ENCODE assay signal across 1 cellular context in the genomic region with DNA sequence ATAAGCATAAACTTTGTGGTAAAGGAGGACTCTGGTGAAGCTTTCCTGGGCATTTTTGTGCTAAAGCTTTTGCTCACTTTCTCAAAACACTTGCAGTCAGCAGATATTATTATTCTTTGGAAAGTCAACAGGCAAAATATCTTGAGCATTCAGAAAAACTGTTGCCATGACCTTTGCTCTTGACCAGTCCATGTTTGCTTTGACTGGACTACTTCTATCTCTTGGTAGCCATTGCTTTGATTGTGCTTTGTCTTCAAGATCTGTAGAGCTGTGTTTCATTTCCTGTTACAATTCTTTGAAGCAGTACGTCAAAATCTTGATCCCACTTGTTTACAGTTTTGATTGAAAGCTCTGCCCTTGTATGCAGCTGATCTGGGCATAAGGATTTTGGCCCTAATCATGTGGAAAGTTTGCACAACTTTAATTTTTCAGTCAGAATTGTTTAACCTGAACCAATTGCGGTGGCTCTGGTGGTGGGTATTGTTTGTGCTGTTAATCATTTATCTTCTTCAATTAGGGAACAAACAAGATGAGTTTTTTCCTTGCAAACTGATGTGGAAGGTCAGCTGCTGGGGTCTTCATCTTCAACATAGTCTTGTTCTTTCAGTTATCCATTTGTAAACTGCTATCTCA.
TF ChIP-seq lines count a peak whose summit lies in the region.

No MANE protein-coding gene starts in this region.

TF ChIP-seq in HepG2, 621 proteins besides CTCF, POLR2A, EP300 and RAD21 (continued from another document and continues in another):
- TF ChIP-seq, protein P1, sequence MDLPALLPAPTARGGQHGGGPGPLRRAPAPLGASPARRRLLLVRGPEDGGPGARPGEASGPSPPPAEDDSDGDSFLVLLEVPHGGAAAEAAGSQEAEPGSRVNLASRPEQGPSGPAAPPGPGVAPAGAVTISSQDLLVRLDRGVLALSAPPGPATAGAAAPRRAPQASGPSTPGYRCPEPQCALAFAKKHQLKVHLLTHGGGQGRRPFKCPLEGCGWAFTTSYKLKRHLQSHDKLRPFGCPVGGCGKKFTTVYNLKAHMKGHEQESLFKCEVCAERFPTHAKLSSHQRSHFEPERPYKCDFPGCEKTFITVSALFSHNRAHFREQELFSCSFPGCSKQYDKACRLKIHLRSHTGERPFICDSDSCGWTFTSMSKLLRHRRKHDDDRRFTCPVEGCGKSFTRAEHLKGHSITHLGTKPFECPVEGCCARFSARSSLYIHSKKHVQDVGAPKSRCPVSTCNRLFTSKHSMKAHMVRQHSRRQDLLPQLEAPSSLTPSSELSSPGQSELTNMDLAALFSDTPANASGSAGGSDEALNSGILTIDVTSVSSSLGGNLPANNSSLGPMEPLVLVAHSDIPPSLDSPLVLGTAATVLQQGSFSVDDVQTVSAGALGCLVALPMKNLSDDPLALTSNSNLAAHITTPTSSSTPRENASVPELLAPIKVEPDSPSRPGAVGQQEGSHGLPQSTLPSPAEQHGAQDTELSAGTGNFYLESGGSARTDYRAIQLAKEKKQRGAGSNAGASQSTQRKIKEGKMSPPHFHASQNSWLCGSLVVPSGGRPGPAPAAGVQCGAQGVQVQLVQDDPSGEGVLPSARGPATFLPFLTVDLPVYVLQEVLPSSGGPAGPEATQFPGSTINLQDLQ (CRISPR knock-in tag; IDR thresholded peaks at IDR 0.05): no peak
- TF ChIP-seq, protein P2, sequence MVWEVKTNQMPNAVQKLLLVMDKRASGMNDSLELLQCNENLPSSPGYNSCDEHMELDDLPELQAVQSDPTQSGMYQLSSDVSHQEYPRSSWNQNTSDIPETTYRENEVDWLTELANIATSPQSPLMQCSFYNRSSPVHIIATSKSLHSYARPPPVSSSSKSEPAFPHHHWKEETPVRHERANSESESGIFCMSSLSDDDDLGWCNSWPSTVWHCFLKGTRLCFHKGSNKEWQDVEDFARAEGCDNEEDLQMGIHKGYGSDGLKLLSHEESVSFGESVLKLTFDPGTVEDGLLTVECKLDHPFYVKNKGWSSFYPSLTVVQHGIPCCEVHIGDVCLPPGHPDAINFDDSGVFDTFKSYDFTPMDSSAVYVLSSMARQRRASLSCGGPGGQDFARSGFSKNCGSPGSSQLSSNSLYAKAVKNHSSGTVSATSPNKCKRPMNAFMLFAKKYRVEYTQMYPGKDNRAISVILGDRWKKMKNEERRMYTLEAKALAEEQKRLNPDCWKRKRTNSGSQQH (CRISPR knock-in tag; IDR thresholded peaks at IDR 0.05; ENCODE audit: low read depth): no peak
- TF ChIP-seq, protein P3, sequence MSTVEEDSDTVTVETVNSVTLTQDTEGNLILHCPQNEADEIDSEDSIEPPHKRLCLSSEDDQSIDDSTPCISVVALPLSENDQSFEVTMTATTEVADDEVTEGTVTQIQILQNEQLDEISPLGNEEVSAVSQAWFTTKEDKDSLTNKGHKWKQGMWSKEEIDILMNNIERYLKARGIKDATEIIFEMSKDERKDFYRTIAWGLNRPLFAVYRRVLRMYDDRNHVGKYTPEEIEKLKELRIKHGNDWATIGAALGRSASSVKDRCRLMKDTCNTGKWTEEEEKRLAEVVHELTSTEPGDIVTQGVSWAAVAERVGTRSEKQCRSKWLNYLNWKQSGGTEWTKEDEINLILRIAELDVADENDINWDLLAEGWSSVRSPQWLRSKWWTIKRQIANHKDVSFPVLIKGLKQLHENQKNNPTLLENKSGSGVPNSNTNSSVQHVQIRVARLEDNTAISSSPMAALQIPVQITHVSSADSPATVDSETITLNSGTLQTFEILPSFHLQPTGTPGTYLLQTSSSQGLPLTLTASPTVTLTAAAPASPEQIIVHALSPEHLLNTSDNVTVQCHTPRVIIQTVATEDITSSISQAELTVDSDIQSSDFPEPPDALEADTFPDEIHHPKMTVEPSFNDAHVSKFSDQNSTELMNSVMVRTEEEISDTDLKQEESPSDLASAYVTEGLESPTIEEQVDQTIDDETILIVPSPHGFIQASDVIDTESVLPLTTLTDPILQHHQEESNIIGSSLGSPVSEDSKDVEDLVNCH (CRISPR knock-in tag; IDR thresholded peaks at IDR 0.05): no peak
- no peak for TF ChIP-seq NKX3-1 (CRISPR knock-in tag; IDR thresholded peaks at IDR 0.05)
- no peak for TF ChIP-seq ZNF883 (CRISPR knock-in tag; IDR thresholded peaks at IDR 0.05; ENCODE audit: not compliant biosample characterization)
- TF ChIP-seq, protein P4, sequence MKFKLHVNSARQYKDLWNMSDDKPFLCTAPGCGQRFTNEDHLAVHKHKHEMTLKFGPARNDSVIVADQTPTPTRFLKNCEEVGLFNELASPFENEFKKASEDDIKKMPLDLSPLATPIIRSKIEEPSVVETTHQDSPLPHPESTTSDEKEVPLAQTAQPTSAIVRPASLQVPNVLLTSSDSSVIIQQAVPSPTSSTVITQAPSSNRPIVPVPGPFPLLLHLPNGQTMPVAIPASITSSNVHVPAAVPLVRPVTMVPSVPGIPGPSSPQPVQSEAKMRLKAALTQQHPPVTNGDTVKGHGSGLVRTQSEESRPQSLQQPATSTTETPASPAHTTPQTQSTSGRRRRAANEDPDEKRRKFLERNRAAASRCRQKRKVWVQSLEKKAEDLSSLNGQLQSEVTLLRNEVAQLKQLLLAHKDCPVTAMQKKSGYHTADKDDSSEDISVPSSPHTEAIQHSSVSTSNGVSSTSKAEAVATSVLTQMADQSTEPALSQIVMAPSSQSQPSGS (CRISPR knock-in tag; IDR thresholded peaks at IDR 0.05): no peak
- TF ChIP-seq KAT7 (CRISPR knock-in tag; IDR thresholded peaks at IDR 0.05; ENCODE audit: borderline replicate concordance): no peak
- no peak for TF ChIP-seq MTA3 (CRISPR knock-in tag; IDR thresholded peaks at IDR 0.05)
- no peak for TF ChIP-seq MAF1 (CRISPR knock-in tag; IDR thresholded peaks at IDR 0.05; ENCODE audit: borderline replicate concordance)
- no peak for TF ChIP-seq KDM1A (CRISPR knock-in tag; IDR thresholded peaks at IDR 0.05)
- peak in 1 of 2 experiments; percentile 65; a peak in 2 of 4 replicates for TF ChIP-seq NR2F1 (CRISPR knock-in tag; IDR thresholded peaks at IDR 0.05)
- TF ChIP-seq, protein P5, sequence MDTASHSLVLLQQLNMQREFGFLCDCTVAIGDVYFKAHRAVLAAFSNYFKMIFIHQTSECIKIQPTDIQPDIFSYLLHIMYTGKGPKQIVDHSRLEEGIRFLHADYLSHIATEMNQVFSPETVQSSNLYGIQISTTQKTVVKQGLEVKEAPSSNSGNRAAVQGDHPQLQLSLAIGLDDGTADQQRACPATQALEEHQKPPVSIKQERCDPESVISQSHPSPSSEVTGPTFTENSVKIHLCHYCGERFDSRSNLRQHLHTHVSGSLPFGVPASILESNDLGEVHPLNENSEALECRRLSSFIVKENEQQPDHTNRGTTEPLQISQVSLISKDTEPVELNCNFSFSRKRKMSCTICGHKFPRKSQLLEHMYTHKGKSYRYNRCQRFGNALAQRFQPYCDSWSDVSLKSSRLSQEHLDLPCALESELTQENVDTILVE (CRISPR knock-in tag; IDR thresholded peaks at IDR 0.05): no peak
- TF ChIP-seq ZKSCAN8 (CRISPR knock-in tag; IDR thresholded peaks at IDR 0.05; ENCODE audit: borderline replicate concordance): no peak
- no peak for TF ChIP-seq GPN1 (CRISPR knock-in tag; IDR thresholded peaks at IDR 0.05; ENCODE audit: borderline replicate concordance)
- no peak for TF ChIP-seq SKI (IDR thresholded peaks at IDR 0.05; ENCODE audit: partially characterized antibody)
- TF ChIP-seq ZNF430 (CRISPR knock-in tag; IDR thresholded peaks at IDR 0.05): no peak
- TF ChIP-seq, protein P6, sequence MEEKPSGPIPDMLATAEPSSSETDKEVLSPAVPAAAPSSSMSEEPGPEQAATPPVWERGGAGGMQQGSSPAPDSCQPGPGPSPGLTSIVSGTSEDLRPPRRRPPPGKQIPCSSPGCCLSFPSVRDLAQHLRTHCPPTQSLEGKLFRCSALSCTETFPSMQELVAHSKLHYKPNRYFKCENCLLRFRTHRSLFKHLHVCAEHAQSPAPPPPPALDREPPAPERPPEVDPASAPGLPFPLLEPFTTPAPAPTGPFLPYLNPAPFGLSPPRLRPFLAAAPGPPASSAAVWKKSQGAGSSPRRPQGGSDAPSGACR (CRISPR knock-in tag; IDR thresholded peaks at IDR 0.05): no peak
- no peak for TF ChIP-seq ZNF138 (CRISPR knock-in tag; IDR thresholded peaks at IDR 0.05; ENCODE audit: low read depth)
- TF ChIP-seq PRMT3 (CRISPR knock-in tag; IDR thresholded peaks at IDR 0.05; ENCODE audit: borderline replicate concordance, low read depth): no peak
- no peak for TF ChIP-seq ZNF343 (CRISPR knock-in tag; IDR thresholded peaks at IDR 0.05)
- no peak for TF ChIP-seq PLRG1 (conservative IDR thresholded peaks at IDR 0.05)
- TF ChIP-seq HMG20A (CRISPR knock-in tag; IDR thresholded peaks at IDR 0.05; ENCODE audit: borderline replicate concordance): no peak
- no peak for TF ChIP-seq ZNF670 (CRISPR knock-in tag; IDR thresholded peaks at IDR 0.05; ENCODE audit: borderline replicate concordance)
- no peak for TF ChIP-seq MTF1 (CRISPR knock-in tag; IDR thresholded peaks at IDR 0.05)
- no peak for TF ChIP-seq KMT2A (CRISPR knock-in tag; IDR thresholded peaks at IDR 0.05)
- TF ChIP-seq TARDBP (CRISPR knock-in tag; IDR thresholded peaks at IDR 0.05): no peak
- TF ChIP-seq TCF7L2 (IDR thresholded peaks at IDR 0.05; ENCODE audit: low read depth, low read length): no peak
- TF ChIP-seq, protein P7, sequence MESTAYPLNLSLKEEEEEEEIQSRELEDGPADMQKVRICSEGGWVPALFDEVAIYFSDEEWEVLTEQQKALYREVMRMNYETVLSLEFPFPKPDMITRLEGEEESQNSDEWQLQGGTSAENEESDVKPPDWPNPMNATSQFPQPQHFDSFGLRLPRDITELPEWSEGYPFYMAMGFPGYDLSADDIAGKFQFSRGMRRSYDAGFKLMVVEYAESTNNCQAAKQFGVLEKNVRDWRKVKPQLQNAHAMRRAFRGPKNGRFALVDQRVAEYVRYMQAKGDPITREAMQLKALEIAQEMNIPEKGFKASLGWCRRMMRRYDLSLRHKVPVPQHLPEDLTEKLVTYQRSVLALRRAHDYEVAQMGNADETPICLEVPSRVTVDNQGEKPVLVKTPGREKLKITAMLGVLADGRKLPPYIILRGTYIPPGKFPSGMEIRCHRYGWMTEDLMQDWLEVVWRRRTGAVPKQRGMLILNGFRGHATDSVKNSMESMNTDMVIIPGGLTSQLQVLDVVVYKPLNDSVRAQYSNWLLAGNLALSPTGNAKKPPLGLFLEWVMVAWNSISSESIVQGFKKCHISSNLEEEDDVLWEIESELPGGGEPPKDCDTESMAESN (CRISPR knock-in tag; conservative IDR thresholded peaks at IDR 0.05): no peak
- no peak for TF ChIP-seq HDAC1 (CRISPR knock-in tag; IDR thresholded peaks at IDR 0.05)
- TF ChIP-seq ZNF253 (CRISPR knock-in tag; IDR thresholded peaks at IDR 0.05; ENCODE audit: borderline replicate concordance): no peak
- no peak for TF ChIP-seq MBD4 (IDR thresholded peaks at IDR 0.05; ENCODE audit: borderline replicate concordance, low read length)
- TF ChIP-seq ZNF605 (CRISPR knock-in tag; IDR thresholded peaks at IDR 0.05): no peak
- TF ChIP-seq THYN1 (CRISPR knock-in tag; IDR thresholded peaks at IDR 0.05; ENCODE audit: borderline replicate concordance, low read depth): no peak
- TF ChIP-seq, protein P8, sequence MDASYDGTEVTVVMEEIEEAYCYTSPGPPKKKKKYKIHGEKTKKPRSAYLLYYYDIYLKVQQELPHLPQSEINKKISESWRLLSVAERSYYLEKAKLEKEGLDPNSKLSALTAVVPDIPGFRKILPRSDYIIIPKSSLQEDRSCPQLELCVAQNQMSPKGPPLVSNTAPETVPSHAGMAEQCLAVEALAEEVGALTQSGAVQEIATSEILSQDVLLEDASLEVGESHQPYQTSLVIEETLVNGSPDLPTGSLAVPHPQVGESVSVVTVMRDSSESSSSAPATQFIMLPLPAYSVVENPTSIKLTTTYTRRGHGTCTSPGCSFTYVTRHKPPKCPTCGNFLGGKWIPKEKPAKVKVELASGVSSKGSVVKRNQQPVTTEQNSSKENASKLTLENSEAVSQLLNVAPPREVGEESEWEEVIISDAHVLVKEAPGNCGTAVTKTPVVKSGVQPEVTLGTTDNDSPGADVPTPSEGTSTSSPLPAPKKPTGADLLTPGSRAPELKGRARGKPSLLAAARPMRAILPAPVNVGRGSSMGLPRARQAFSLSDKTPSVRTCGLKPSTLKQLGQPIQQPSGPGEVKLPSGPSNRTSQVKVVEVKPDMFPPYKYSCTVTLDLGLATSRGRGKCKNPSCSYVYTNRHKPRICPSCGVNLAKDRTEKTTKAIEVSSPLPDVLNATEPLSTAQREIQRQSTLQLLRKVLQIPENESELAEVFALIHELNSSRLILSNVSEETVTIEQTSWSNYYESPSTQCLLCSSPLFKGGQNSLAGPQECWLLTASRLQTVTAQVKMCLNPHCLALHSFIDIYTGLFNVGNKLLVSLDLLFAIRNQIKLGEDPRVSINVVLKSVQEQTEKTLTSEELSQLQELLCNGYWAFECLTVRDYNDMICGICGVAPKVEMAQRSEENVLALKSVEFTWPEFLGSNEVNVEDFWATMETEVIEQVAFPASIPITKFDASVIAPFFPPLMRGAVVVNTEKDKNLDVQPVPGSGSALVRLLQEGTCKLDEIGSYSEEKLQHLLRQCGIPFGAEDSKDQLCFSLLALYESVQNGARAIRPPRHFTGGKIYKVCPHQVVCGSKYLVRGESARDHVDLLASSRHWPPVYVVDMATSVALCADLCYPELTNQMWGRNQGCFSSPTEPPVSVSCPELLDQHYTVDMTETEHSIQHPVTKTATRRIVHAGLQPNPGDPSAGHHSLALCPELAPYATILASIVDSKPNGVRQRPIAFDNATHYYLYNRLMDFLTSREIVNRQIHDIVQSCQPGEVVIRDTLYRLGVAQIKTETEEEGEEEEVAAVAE (CRISPR knock-in tag; IDR thresholded peaks at IDR 0.05; ENCODE audit: borderline replicate concordance): no peak
- no peak for TF ChIP-seq TOPORS (CRISPR knock-in tag; IDR thresholded peaks at IDR 0.05)
- no peak for TF ChIP-seq ZNF546 (CRISPR knock-in tag; conservative IDR thresholded peaks at IDR 0.05)
- TF ChIP-seq GATAD2A (CRISPR knock-in tag; IDR thresholded peaks at IDR 0.05): peak; percentile 37; the same call in 1 of the 2 replicates
- TF ChIP-seq HOXA7 (CRISPR knock-in tag; IDR thresholded peaks at IDR 0.05): no peak
- no peak for TF ChIP-seq SP2 (CRISPR knock-in tag; IDR thresholded peaks at IDR 0.05)
- TF ChIP-seq ZFAT (CRISPR knock-in tag; conservative IDR thresholded peaks at IDR 0.05): no peak
- no peak for TF ChIP-seq ZNF235 (CRISPR knock-in tag; IDR thresholded peaks at IDR 0.05; ENCODE audit: borderline replicate concordance)
- TF ChIP-seq ARNTL (CRISPR knock-in tag; IDR thresholded peaks at IDR 0.05): no peak
- no peak for TF ChIP-seq ZNF629 (CRISPR knock-in tag; conservative IDR thresholded peaks at IDR 0.05)
- TF ChIP-seq ZNF350 (CRISPR knock-in tag; IDR thresholded peaks at IDR 0.05; ENCODE audit: borderline replicate concordance, low read depth): no peak
- TF ChIP-seq, protein P9, sequence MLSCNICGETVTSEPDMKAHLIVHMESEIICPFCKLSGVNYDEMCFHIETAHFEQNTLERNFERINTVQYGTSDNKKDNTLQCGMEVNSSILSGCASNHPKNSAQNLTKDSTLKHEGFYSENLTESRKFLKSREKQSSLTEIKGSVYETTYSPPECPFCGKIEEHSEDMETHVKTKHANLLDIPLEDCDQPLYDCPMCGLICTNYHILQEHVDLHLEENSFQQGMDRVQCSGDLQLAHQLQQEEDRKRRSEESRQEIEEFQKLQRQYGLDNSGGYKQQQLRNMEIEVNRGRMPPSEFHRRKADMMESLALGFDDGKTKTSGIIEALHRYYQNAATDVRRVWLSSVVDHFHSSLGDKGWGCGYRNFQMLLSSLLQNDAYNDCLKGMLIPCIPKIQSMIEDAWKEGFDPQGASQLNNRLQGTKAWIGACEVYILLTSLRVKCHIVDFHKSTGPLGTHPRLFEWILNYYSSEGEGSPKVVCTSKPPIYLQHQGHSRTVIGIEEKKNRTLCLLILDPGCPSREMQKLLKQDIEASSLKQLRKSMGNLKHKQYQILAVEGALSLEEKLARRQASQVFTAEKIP (CRISPR knock-in tag; IDR thresholded peaks at IDR 0.05; ENCODE audit: borderline replicate concordance): no peak
- TF ChIP-seq ZNF558 (CRISPR knock-in tag; IDR thresholded peaks at IDR 0.05; ENCODE audit: borderline replicate concordance): no peak
- TF ChIP-seq ZNF468 (CRISPR knock-in tag; IDR thresholded peaks at IDR 0.05): no peak
- no peak for TF ChIP-seq FOXP1 (IDR thresholded peaks at IDR 0.05)
- peak; percentile 64 for TF ChIP-seq FOXP1 (CRISPR knock-in tag; IDR thresholded peaks at IDR 0.05)
